In the genomic region with DNA sequence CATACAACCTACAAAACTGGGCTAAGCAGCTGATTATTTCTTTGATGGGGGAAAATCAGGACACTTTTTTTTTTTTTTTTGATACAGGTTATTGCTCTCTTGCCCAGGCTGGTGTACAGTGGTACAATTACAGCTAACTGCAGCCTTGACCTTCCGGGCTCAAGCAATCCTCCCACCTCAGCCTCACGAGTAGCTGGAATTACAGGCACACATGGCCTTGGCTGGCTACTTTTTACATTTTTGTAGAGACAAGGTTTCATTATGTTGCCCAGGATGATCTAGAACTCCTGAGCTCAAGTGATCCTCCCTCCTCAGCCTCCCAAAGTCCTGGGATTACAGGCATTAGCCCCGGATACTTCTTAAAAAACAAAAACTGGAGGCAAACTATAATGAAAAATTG, we compare ENCODE assay signal across 36 cellular contexts. TPM values are rescaled to one million over a fixed set of nuclear protein-coding genes. Genes with fewer than 3 reads are reported as not detected.
DNase-seq lines count a peak whose midpoint lies in the region; ATAC-seq, FAIRE-seq and TF ChIP-seq lines count a peak whose summit lies in the region.
"Had no signal": no experiment of that assay in that cellular context is flagged by ENCODE, and none has a peak within 500 bp of the region (broad histone marks: within the 10 kb centered on the region; RNA-seq: fewer than 3 reads in every experiment).

No MANE protein-coding gene starts in this region.

- H3K9ac ChIP-seq in HepG2 (ENCODE audit: insufficient read depth, low read depth, low read length) (no peak overlapping the region), trophoblast cell (ENCODE audit: low read length) (no peak overlapping the region)
- H3K9ac ChIP-seq: BLaER1; BLaER1 treated with 17β-estradiol and CSF1 and Interleukin-3, amounts not matched to agents 10 nM and 100 nM had no signal

- DNase-seq in HepG2 (ENCODE audit: low spot score) (no peak), right lobe of liver (no peak), left kidney (ENCODE audit: low read depth, low spot score) (peak; percentile 49), trophoblast cell (no peak), testis (peak; percentile 87), chondrocyte (ENCODE audit: low spot score) (no peak)
- DNase-seq: 8988T; ACHN; AML-193; BE2C; C1 segment of cervical spinal cord; Caco-2; Calu3; CD4-positive, alpha-beta memory T cell; CD4-positive, alpha-beta T cell; CD4-positive, CD25-positive, alpha-beta regulatory T cell; CD8-positive, alpha-beta memory T cell; CD8-positive, alpha-beta T cell; COR-L47; DMS 273 treated with DMSO at 0.1 percent for 48 hours; DMS153; DMS53; DMS79; DMS79 treated with DMSO at 0.1 percent for 48 hours; DND-41; EL had no signal

- 0 out of 2 replicates have a peak, but pooled peaks cover 4% of the 10 kb centered on the region for H3K4me1 ChIP-seq in HepG2 (ENCODE audit: insufficient read depth, low read length)
- no peaks in the 10 kb centered on the region for H3K4me1 ChIP-seq in right lobe of liver
- no peaks in the 10 kb centered on the region for H3K4me1 ChIP-seq in trophoblast cell (ENCODE audit: control insufficient read depth in 1 of 2, insufficient read depth in 2 of 2, low read length in 2 of 2)
- peaks cover 10% of the 10 kb centered on the region for H3K4me1 ChIP-seq in testis
- H3K4me1 ChIP-seq: A549, BE2C, Caco-2 had no signal

- no peaks in the 10 kb centered on the region for H3K79me2 ChIP-seq in HepG2 (ENCODE audit: insufficient read depth, low read length)
- no peaks in the 10 kb centered on the region for H3K79me2 ChIP-seq in trophoblast cell (ENCODE audit: control insufficient read depth, insufficient read depth, low read length, poor library complexity)

- H4K91ac ChIP-seq in trophoblast cell (ENCODE audit: low read depth, low read length) = no peak overlapping the region

- no peak overlapping the region for H2BK12ac ChIP-seq in trophoblast cell (ENCODE audit: low read length)

- no peaks in the 10 kb centered on the region for H3K9me3 Mint-ChIP-seq in chondrocyte (ENCODE audit: low read depth)
- H3K9me3 Mint-ChIP-seq: CD14-positive monocyte; CD4-positive, alpha-beta memory T cell; CD4-positive, alpha-beta T cell; CD8-positive, alpha-beta memory T cell; CD8-positive, alpha-beta T cell had no signal

- in situ Hi-C loops in HepG2 (cut with HindIII; ENCODE audit: extremely low pct_ligation_motif_present, low pct_unique_long_range_greater_than_20kb) = no loop called here

- H4K20me1 ChIP-seq in HepG2 (ENCODE audit: insufficient read depth, low read length) = no peaks in the 10 kb centered on the region
- H4K20me1 ChIP-seq: BLaER1; BLaER1 treated with 17β-estradiol and CSF1 and Interleukin-3, amounts not matched to agents 10 nM and 100 nM had no signal

- H3K36me3 ChIP-seq in HepG2 (replicated peaks in 1 of 2; ENCODE audit: control insufficient read depth in 1 of 2, insufficient read depth in 2 of 2, low read length in 2 of 2) (no peaks in the 10 kb centered on the region), right lobe of liver (no peaks in the 10 kb centered on the region), trophoblast cell (ENCODE audit: control insufficient read depth in 1 of 2, insufficient read depth in 2 of 2, low read length in 2 of 2) (no peaks in the 10 kb centered on the region), testis (ENCODE audit: low read depth, missing control alignments) (no peaks in the 10 kb centered on the region)
- H3K36me3 ChIP-seq: BE2C; BLaER1; BLaER1 treated with 17β-estradiol and CSF1 and Interleukin-3, amounts not matched to agents 10 nM and 100 nM had no signal

- no peak for TF ChIP-seq EP300 in HepG2 (IDR thresholded peaks at IDR 0.05; ENCODE audit: low read depth in 2 of 2, low read length in 2 of 2)
- no peak for TF ChIP-seq EP300 in HepG2 (CRISPR knock-in tag; IDR thresholded peaks at IDR 0.05; ENCODE audit: borderline replicate concordance)

- H3K18ac ChIP-seq in trophoblast cell (ENCODE audit: low read length) = no peak overlapping the region

- H3K23ac ChIP-seq in trophoblast cell (ENCODE audit: low read length) = no peak overlapping the region

- no peak overlapping the region for H2AFZ ChIP-seq in HepG2 (ENCODE audit: low read length)
- no peak overlapping the region for H2AFZ ChIP-seq in trophoblast cell (ENCODE audit: insufficient read depth, low read length, poor library complexity)

- peak overlapping the region; percentile 33 for H2BK120ac ChIP-seq in trophoblast cell (ENCODE audit: insufficient read depth, low read length, poor library complexity)

- H2AK5ac ChIP-seq in trophoblast cell (ENCODE audit: low read length) = no peak overlapping the region

- no peaks in the 10 kb centered on the region for H3K27me3 Mint-ChIP-seq in chondrocyte (ENCODE audit: low read depth)

- no peak for FAIRE-seq in HepG2 (lab: Jason Lieb, UNC)
- FAIRE-seq: D721Med had no signal

- no peak overlapping the region for H3K27ac Mint-ChIP-seq in chondrocyte (ENCODE audit: unreplicated experiment)
- H3K27ac Mint-ChIP-seq: B cell; CD14-positive monocyte; CD4-positive, alpha-beta memory T cell; CD4-positive, alpha-beta T cell; CD4-positive, CD25-positive, alpha-beta regulatory T cell; CD8-positive, alpha-beta memory T cell; CD8-positive, alpha-beta T cell had no signal

- no TSS peak for BruUV-seq in HepG2 (replicated peaks; lab: Mats Ljungman, UMichigan)

- no peaks in the 10 kb centered on the region for H3K79me1 ChIP-seq in trophoblast cell (ENCODE audit: low read length)

- no peak for TF ChIP-seq RAD21 in HepG2 (CRISPR knock-in tag; IDR thresholded peaks at IDR 0.05)

- no peaks in the 10 kb centered on the region for H3K36me3 Mint-ChIP-seq in chondrocyte (ENCODE audit: low read depth)
- H3K36me3 Mint-ChIP-seq: CD14-positive monocyte; CD4-positive, alpha-beta memory T cell; CD4-positive, CD25-positive, alpha-beta regulatory T cell; CD8-positive, alpha-beta memory T cell; CD8-positive, alpha-beta T cell had no signal

- 17% methylated on average over 3 of the region's 3 CpGs for WGBS in HepG2 (ENCODE audit: low lambda C conversion rate)
- WGBS in right lobe of liver (ENCODE audit: insufficient coverage, low coverage, low lambda C conversion rate, missing lambda C conversion rate) = 68% methylated on average over 3 of the region's 3 CpGs
- WGBS in trophoblast cell (ENCODE audit: extremely low coverage, insufficient coverage, insufficient read length) = no CpG with 5 or more reads among the region's 3 CpGs
- WGBS in testis, 2 donors = 34 to 41% methylated on average over 3 of the region's 3 CpGs

- H3K9me3 ChIP-seq in HepG2 (ENCODE audit: low read length) (no peaks in the 10 kb centered on the region), right lobe of liver (no peaks in the 10 kb centered on the region), trophoblast cell (ENCODE audit: insufficient read depth, low read depth, low read length) (no peaks in the 10 kb centered on the region), testis (no peaks in the 10 kb centered on the region)
- H3K9me3 ChIP-seq: A549; BE2C; BLaER1; BLaER1 treated with 17β-estradiol and CSF1 and Interleukin-3, amounts not matched to agents 10 nM and 100 nM; Caco-2 had no signal

- intact Hi-C loops in HepG2 (cut with micrococcal nuclease; ENCODE audit: unreplicated experiment) = no loop called here
- intact Hi-C loops in right lobe of liver (cut with DNase I) = no loop called here
- intact Hi-C loops in testis (cut with DNase I; ENCODE audit: low total_unique reads) = no loop called here

- no peak for TF ChIP-seq POLR2A in HepG2 (IDR thresholded peaks at IDR 0.05; ENCODE audit: insufficient read depth in 1 of 2, low read depth in 2 of 2, low read length in 2 of 2)
- no peak for TF ChIP-seq POLR2A in right lobe of liver (IDR thresholded peaks at IDR 0.05)
- TF ChIP-seq POLR2A in testis (IDR thresholded peaks at IDR 0.05) = no peak

- H3K4me2 ChIP-seq in HepG2 (ENCODE audit: low read depth, low read length) (no peak overlapping the region), trophoblast cell (ENCODE audit: low read length) (no peak overlapping the region)
- H3K4me2 ChIP-seq: A549; BLaER1; BLaER1 treated with 17β-estradiol and CSF1 and Interleukin-3, amounts not matched to agents 10 nM and 100 nM had no signal

- no peak overlapping the region for H2BK5ac ChIP-seq in trophoblast cell (ENCODE audit: low read depth, low read length, poor library complexity)

- H4K12ac ChIP-seq in trophoblast cell (ENCODE audit: low read depth, low read length) = no peak overlapping the region

- H3K4me1 Mint-ChIP-seq in chondrocyte (ENCODE audit: low read depth) = peaks cover 4% of the 10 kb centered on the region
- H3K4me1 Mint-ChIP-seq: CD4-positive, alpha-beta memory T cell; CD4-positive, CD25-positive, alpha-beta regulatory T cell; CD8-positive, alpha-beta memory T cell had no signal

- H3K4me3 ChIP-seq in HepG2 (replicated peaks in 1 of 3; ENCODE audit: insufficient read depth in 1 of 3, low read depth in 2 of 3, low read length in 3 of 3) (no peak overlapping the region), right lobe of liver (no peak overlapping the region), trophoblast cell (ENCODE audit: low read depth, low read length) (no peak overlapping the region), testis (no peak overlapping the region)
- H3K4me3 ChIP-seq: A549; BLaER1; BLaER1 treated with 17β-estradiol and CSF1 and Interleukin-3, amounts not matched to agents 10 nM and 100 nM had no signal

- no peak overlapping the region for H3K4ac ChIP-seq in trophoblast cell (ENCODE audit: low read depth, low read length)

- no peak for ATAC-seq in HepG2
- ATAC-seq in right lobe of liver = no peak
- ATAC-seq in HG02938 (IDR thresholded peaks at IDR 0.05; ENCODE audit: unreplicated experiment) = no peak
- no peak for ATAC-seq in GM18502 (IDR thresholded peaks at IDR 0.05; ENCODE audit: poor library complexity, unreplicated experiment)
- ATAC-seq: A549; CD8-positive, alpha-beta T cell had no signal

- H3K27me3 ChIP-seq in HepG2 (ENCODE audit: control insufficient read depth in 1 of 2, insufficient read depth in 2 of 2, low read length in 2 of 2) = no peaks in the 10 kb centered on the region
- no peaks in the 10 kb centered on the region for H3K27me3 ChIP-seq in right lobe of liver
- no peaks in the 10 kb centered on the region for H3K27me3 ChIP-seq in trophoblast cell (ENCODE audit: insufficient read depth, low read length)
- H3K27me3 ChIP-seq in testis = no peaks in the 10 kb centered on the region
- H3K27me3 ChIP-seq: BE2C, BLaER1 had no signal

- CTCF ChIA-PET in HepG2 (lab: Yijun Ruan, JAX; ENCODE audit: low intra/inter-chr PET ratio, low total read pairs) = no interaction called here

- no peak overlapping the region for H3K14ac ChIP-seq in trophoblast cell (ENCODE audit: low read length)

- no peak overlapping the region for H4K8ac ChIP-seq in trophoblast cell (ENCODE audit: low read depth, low read length)

- POLR2A ChIA-PET in HepG2 (lab: Yijun Ruan, JAX) = no interaction called here

- TF ChIP-seq CTCF in HepG2 (CRISPR knock-in tag; IDR thresholded peaks at IDR 0.05) (no peak), right lobe of liver (IDR thresholded peaks at IDR 0.05) (no peak), testis (IDR thresholded peaks at IDR 0.05) (no peak), chondrocyte (IDR thresholded peaks at IDR 0.05) (no peak)

- no peak overlapping the region for H3K27ac ChIP-seq in HepG2 (ENCODE audit: extremely low read length, insufficient read depth, low read length)
- H3K27ac ChIP-seq in right lobe of liver = no peak overlapping the region
- H3K27ac ChIP-seq in trophoblast cell (ENCODE audit: low read depth, low read length) = no peak overlapping the region
- H3K27ac ChIP-seq in testis = peak overlapping the region in 1 of 2 donors; percentile 64
- H3K27ac ChIP-seq: 22Rv1; A549; BLaER1; BLaER1 treated with 17β-estradiol and CSF1 and Interleukin-3, amounts not matched to agents 10 nM and 100 nM; C4-2B had no signal

- H3K4me3 Mint-ChIP-seq in chondrocyte (ENCODE audit: unreplicated experiment) = no peak overlapping the region
- H3K4me3 Mint-ChIP-seq: B cell; CD14-positive monocyte; CD4-positive, alpha-beta memory T cell; CD4-positive, alpha-beta T cell; CD8-positive, alpha-beta memory T cell; CD8-positive, alpha-beta T cell had no signal

RNA-seq across cellular contexts. Expression of gene TMEM97, which starts 20.6 kb away (rescaled TPM):
- total RNA-seq in HepG2 (2016; rRNA removed; fragmentation: Illumina TruSeq; extraction: Trizol) (111 and 137 TPM in 2 replicates), right lobe of liver (10 to 100 TPM; 20.0 to 84.0 (median 44.2) TPM), testis (100 to 1,000 TPM; 118 to 139 TPM), chondrocyte (11.8 to 14.3 TPM (median 13.6 TPM) in 3 replicates)
- 41.1 and 45.0 TPM in 2 replicates for total RNA-seq in HepG2 (2016; cell fraction: cytosol; rRNA removed; fragmentation: Illumina TruSeq; extraction: Trizol; ENCODE audit: low read depth)
- total RNA-seq in HepG2 (2016; cell fraction: insoluble cytoplasmic fraction; rRNA removed; fragmentation: Illumina TruSeq; extraction: Trizol) = 112 and 128 TPM in 2 replicates
- total RNA-seq in HepG2 (2016; cell fraction: membrane; rRNA removed; fragmentation: Illumina TruSeq; extraction: Trizol) = 135 and 146 TPM in 2 replicates
- 77.2 and 97.2 TPM in 2 replicates for total RNA-seq in HepG2 (2016; cell fraction: nucleus; rRNA removed; fragmentation: Illumina TruSeq; extraction: Trizol)
- polyA plus RNA-seq in HepG2 (2011; rRNA removed) (51.5 and 69.6 TPM in 2 replicates), testis (ENCODE audit: insufficient read depth, low read depth, low replicate concordance) (108 TPM)
- polyA plus RNA-seq in HepG2 (2011; cell fraction: cytosol; rRNA removed) = 33.3 and 54.1 TPM in 2 replicates
- polyA plus RNA-seq in HepG2 (2011; cell fraction: nucleus; rRNA removed) = 8.5 and 10.8 TPM in 2 replicates
- polyA plus RNA-seq in HepG2 (2012) = 77.6 and 101 TPM in 2 replicates
- 47.9 and 49.9 TPM in 2 replicates for polyA plus RNA-seq in HepG2 (2016; cell fraction: cytosol; fragmentation: Illumina TruSeq; extraction: Trizol; ENCODE audit: low read depth)
- polyA plus RNA-seq in HepG2 (2016; cell fraction: insoluble cytoplasmic fraction; fragmentation: Illumina TruSeq; extraction: Trizol; ENCODE audit: low read depth) = 138 and 141 TPM in 2 replicates
- polyA plus RNA-seq in HepG2 (2016; cell fraction: membrane; fragmentation: Illumina TruSeq; extraction: Trizol; ENCODE audit: low read depth) = 128 and 149 TPM in 2 replicates
- polyA plus RNA-seq in HepG2 (2016; cell fraction: nucleus; fragmentation: Illumina TruSeq; extraction: Trizol; ENCODE audit: insufficient read depth, low read depth) = 144 and 149 TPM in 2 replicates
- polyA minus RNA-seq in HepG2 (2011; rRNA and poly(A)+ RNA removed; ENCODE audit: low replicate concordance) = 95.5 and 159 TPM in 2 replicates
- polyA minus RNA-seq in HepG2 (2011; cell fraction: cytosol; rRNA and poly(A)+ RNA removed) = 39.8 and 45.1 TPM in 2 replicates
- polyA minus RNA-seq in HepG2 (2011; cell fraction: nucleus; rRNA and poly(A)+ RNA removed) = 13.3 and 17.7 TPM in 2 replicates
- polyA plus RNA-seq in trophoblast cell (2013) = 334 and 337 TPM in 2 replicates

RNA-seq across cellular contexts. Expression of gene IFT20, which starts 36.8 kb away (rescaled TPM):
- total RNA-seq in HepG2 (2016; rRNA removed; fragmentation: Illumina TruSeq; extraction: Trizol) (23.4 and 28.0 TPM in 2 replicates), right lobe of liver (10 to 100 TPM; 20.6 to 29.6 (median 26.1) TPM), testis (10 to 100 TPM; 79.8 to 94.8 TPM), chondrocyte (63.7 to 70.2 TPM (median 64.3 TPM) in 3 replicates)
- total RNA-seq in HepG2 (2016; cell fraction: cytosol; rRNA removed; fragmentation: Illumina TruSeq; extraction: Trizol; ENCODE audit: low read depth) = 49.6 and 59.0 TPM in 2 replicates
- 22.8 and 29.8 TPM in 2 replicates for total RNA-seq in HepG2 (2016; cell fraction: insoluble cytoplasmic fraction; rRNA removed; fragmentation: Illumina TruSeq; extraction: Trizol)
- 51.8 and 54.0 TPM in 2 replicates for total RNA-seq in HepG2 (2016; cell fraction: membrane; rRNA removed; fragmentation: Illumina TruSeq; extraction: Trizol)
- 22.4 and 24.3 TPM in 2 replicates for total RNA-seq in HepG2 (2016; cell fraction: nucleus; rRNA removed; fragmentation: Illumina TruSeq; extraction: Trizol)
- polyA plus RNA-seq in HepG2 (2011; rRNA removed) (33.9 and 37.8 TPM in 2 replicates), testis (ENCODE audit: insufficient read depth, low read depth, low replicate concordance) (104 TPM)
- polyA plus RNA-seq in HepG2 (2011; cell fraction: cytosol; rRNA removed) = 23.5 and 23.7 TPM in 2 replicates
- polyA plus RNA-seq in HepG2 (2011; cell fraction: nucleus; rRNA removed) = 39.0 and 42.0 TPM in 2 replicates
- polyA plus RNA-seq in HepG2 (2012) = 22.5 and 25.6 TPM in 2 replicates
- 50.1 and 61.3 TPM in 2 replicates for polyA plus RNA-seq in HepG2 (2016; cell fraction: cytosol; fragmentation: Illumina TruSeq; extraction: Trizol; ENCODE audit: low read depth)
- 21.7 and 23.6 TPM in 2 replicates for polyA plus RNA-seq in HepG2 (2016; cell fraction: insoluble cytoplasmic fraction; fragmentation: Illumina TruSeq; extraction: Trizol; ENCODE audit: low read depth)
- 44.5 and 49.9 TPM in 2 replicates for polyA plus RNA-seq in HepG2 (2016; cell fraction: membrane; fragmentation: Illumina TruSeq; extraction: Trizol; ENCODE audit: low read depth)
- polyA plus RNA-seq in HepG2 (2016; cell fraction: nucleus; fragmentation: Illumina TruSeq; extraction: Trizol; ENCODE audit: insufficient read depth, low read depth) = 39.5 and 42.9 TPM in 2 replicates
- polyA minus RNA-seq in HepG2 (2011; rRNA and poly(A)+ RNA removed; ENCODE audit: low replicate concordance) = 13.0 and 13.9 TPM in 2 replicates
- 5.7 and 7.1 TPM in 2 replicates for polyA minus RNA-seq in HepG2 (2011; cell fraction: cytosol; rRNA and poly(A)+ RNA removed)
- 14.9 and 18.4 TPM in 2 replicates for polyA minus RNA-seq in HepG2 (2011; cell fraction: nucleus; rRNA and poly(A)+ RNA removed)
- polyA plus RNA-seq in trophoblast cell (2013) = 49.1 and 51.9 TPM in 2 replicates

RNA-seq across cellular contexts. Expression of gene TNFAIP1, which starts 37.1 kb away (rescaled TPM):
- total RNA-seq in HepG2 (2016; rRNA removed; fragmentation: Illumina TruSeq; extraction: Trizol) (17.5 and 18.7 TPM in 2 replicates), right lobe of liver (10 to 100 TPM; 32.3 to 87.6 (median 38.2) TPM), testis (10 to 100 TPM; 42.9 to 65.7 TPM), chondrocyte (52.0 to 79.5 TPM (median 74.0 TPM) in 3 replicates)
- total RNA-seq in HepG2 (2016; cell fraction: cytosol; rRNA removed; fragmentation: Illumina TruSeq; extraction: Trizol; ENCODE audit: low read depth) = 3.0 and 3.3 TPM in 2 replicates
- 17.6 and 18.0 TPM in 2 replicates for total RNA-seq in HepG2 (2016; cell fraction: insoluble cytoplasmic fraction; rRNA removed; fragmentation: Illumina TruSeq; extraction: Trizol)
- total RNA-seq in HepG2 (2016; cell fraction: membrane; rRNA removed; fragmentation: Illumina TruSeq; extraction: Trizol) = 10.3 and 13.6 TPM in 2 replicates
- 10.7 and 12.2 TPM in 2 replicates for total RNA-seq in HepG2 (2016; cell fraction: nucleus; rRNA removed; fragmentation: Illumina TruSeq; extraction: Trizol)
- polyA plus RNA-seq in HepG2 (2011; rRNA removed) (40.6 and 42.8 TPM in 2 replicates), testis (ENCODE audit: insufficient read depth, low read depth, low replicate concordance) (41.8 TPM)
- 26.7 and 28.6 TPM in 2 replicates for polyA plus RNA-seq in HepG2 (2011; cell fraction: cytosol; rRNA removed)
- 42.5 and 48.1 TPM in 2 replicates for polyA plus RNA-seq in HepG2 (2011; cell fraction: nucleus; rRNA removed)
- polyA plus RNA-seq in HepG2 (2012) = 16.3 and 24.4 TPM in 2 replicates
- polyA plus RNA-seq in HepG2 (2016; cell fraction: cytosol; fragmentation: Illumina TruSeq; extraction: Trizol; ENCODE audit: low read depth) = 3.2 and 5.3 TPM in 2 replicates
- polyA plus RNA-seq in HepG2 (2016; cell fraction: insoluble cytoplasmic fraction; fragmentation: Illumina TruSeq; extraction: Trizol; ENCODE audit: low read depth) = 18.4 and 21.2 TPM in 2 replicates
- 8.2 and 8.8 TPM in 2 replicates for polyA plus RNA-seq in HepG2 (2016; cell fraction: membrane; fragmentation: Illumina TruSeq; extraction: Trizol; ENCODE audit: low read depth)
- polyA plus RNA-seq in HepG2 (2016; cell fraction: nucleus; fragmentation: Illumina TruSeq; extraction: Trizol; ENCODE audit: insufficient read depth, low read depth) = 17.9 and 19.3 TPM in 2 replicates
- polyA minus RNA-seq in HepG2 (2011; rRNA and poly(A)+ RNA removed; ENCODE audit: low replicate concordance) = 67.1 and 165 TPM in 2 replicates
- 30.3 and 32.2 TPM in 2 replicates for polyA minus RNA-seq in HepG2 (2011; cell fraction: cytosol; rRNA and poly(A)+ RNA removed)
- polyA minus RNA-seq in HepG2 (2011; cell fraction: nucleus; rRNA and poly(A)+ RNA removed) = 20.6 and 26.7 TPM in 2 replicates
- polyA plus RNA-seq in trophoblast cell (2013) = 64.5 and 64.8 TPM in 2 replicates

RNA-seq across cellular contexts. Expression of gene POLDIP2, which starts 58.9 kb away (rescaled TPM):
- total RNA-seq in HepG2 (2016; rRNA removed; fragmentation: Illumina TruSeq; extraction: Trizol) = 114 and 127 TPM in 2 replicates
- 63.3 and 67.3 TPM in 2 replicates for total RNA-seq in HepG2 (2016; cell fraction: cytosol; rRNA removed; fragmentation: Illumina TruSeq; extraction: Trizol; ENCODE audit: low read depth)
- 112 and 115 TPM in 2 replicates for total RNA-seq in HepG2 (2016; cell fraction: insoluble cytoplasmic fraction; rRNA removed; fragmentation: Illumina TruSeq; extraction: Trizol)
- 118 and 133 TPM in 2 replicates for total RNA-seq in HepG2 (2016; cell fraction: membrane; rRNA removed; fragmentation: Illumina TruSeq; extraction: Trizol)
- total RNA-seq in HepG2 (2016; cell fraction: nucleus; rRNA removed; fragmentation: Illumina TruSeq; extraction: Trizol) = 47.1 and 53.4 TPM in 2 replicates
- polyA plus RNA-seq in HepG2 (2011; rRNA removed) = 85.9 and 86.0 TPM in 2 replicates
- polyA plus RNA-seq in HepG2 (2011; cell fraction: cytosol; rRNA removed) = 82.5 and 91.5 TPM in 2 replicates
- polyA plus RNA-seq in HepG2 (2011; cell fraction: nucleus; rRNA removed) = 40.8 and 49.4 TPM in 2 replicates
- polyA plus RNA-seq in HepG2 (2012) = 60.2 and 73.0 TPM in 2 replicates
- 78.3 and 93.1 TPM in 2 replicates for polyA plus RNA-seq in HepG2 (2016; cell fraction: cytosol; fragmentation: Illumina TruSeq; extraction: Trizol; ENCODE audit: low read depth)
- polyA plus RNA-seq in HepG2 (2016; cell fraction: insoluble cytoplasmic fraction; fragmentation: Illumina TruSeq; extraction: Trizol; ENCODE audit: low read depth) = 128 and 147 TPM in 2 replicates
- polyA plus RNA-seq in HepG2 (2016; cell fraction: membrane; fragmentation: Illumina TruSeq; extraction: Trizol; ENCODE audit: low read depth) = 120 and 126 TPM in 2 replicates
- 79.9 and 84.9 TPM in 2 replicates for polyA plus RNA-seq in HepG2 (2016; cell fraction: nucleus; fragmentation: Illumina TruSeq; extraction: Trizol; ENCODE audit: insufficient read depth, low read depth)
- 108 and 190 TPM in 2 replicates for polyA minus RNA-seq in HepG2 (2011; rRNA and poly(A)+ RNA removed; ENCODE audit: low replicate concordance)
- 42.1 and 47.7 TPM in 2 replicates for polyA minus RNA-seq in HepG2 (2011; cell fraction: cytosol; rRNA and poly(A)+ RNA removed)
- 22.0 and 26.2 TPM in 2 replicates for polyA minus RNA-seq in HepG2 (2011; cell fraction: nucleus; rRNA and poly(A)+ RNA removed)
- 100 to 1,000 TPM in 5 of 6 experiments, 10 to 100 TPM in 1; 92.5 to 156 (median 130) TPM for total RNA-seq in right lobe of liver
- polyA plus RNA-seq in trophoblast cell (2013) = 43.5 and 44.3 TPM in 2 replicates
- total RNA-seq in testis = 100 to 1,000 TPM; 143 to 154 TPM
- polyA plus RNA-seq in testis (ENCODE audit: insufficient read depth, low read depth, low replicate concordance) = 139 TPM
- total RNA-seq in chondrocyte = 70.1 to 70.8 TPM (median 70.4 TPM) in 3 replicates

Comparison
In these comparisons a context has a peak if more than half of its experiments do, and no peak if none do; other contexts are left out.
1. DNase-seq: peak in left kidney (single experiment) and testis (single experiment); none in HepG2 (single experiment), right lobe of liver (0 of 3), trophoblast cell (0 of 2) and chondrocyte (single experiment).